ENCODE assay signal across 1 cellular context in the genomic region with DNA sequence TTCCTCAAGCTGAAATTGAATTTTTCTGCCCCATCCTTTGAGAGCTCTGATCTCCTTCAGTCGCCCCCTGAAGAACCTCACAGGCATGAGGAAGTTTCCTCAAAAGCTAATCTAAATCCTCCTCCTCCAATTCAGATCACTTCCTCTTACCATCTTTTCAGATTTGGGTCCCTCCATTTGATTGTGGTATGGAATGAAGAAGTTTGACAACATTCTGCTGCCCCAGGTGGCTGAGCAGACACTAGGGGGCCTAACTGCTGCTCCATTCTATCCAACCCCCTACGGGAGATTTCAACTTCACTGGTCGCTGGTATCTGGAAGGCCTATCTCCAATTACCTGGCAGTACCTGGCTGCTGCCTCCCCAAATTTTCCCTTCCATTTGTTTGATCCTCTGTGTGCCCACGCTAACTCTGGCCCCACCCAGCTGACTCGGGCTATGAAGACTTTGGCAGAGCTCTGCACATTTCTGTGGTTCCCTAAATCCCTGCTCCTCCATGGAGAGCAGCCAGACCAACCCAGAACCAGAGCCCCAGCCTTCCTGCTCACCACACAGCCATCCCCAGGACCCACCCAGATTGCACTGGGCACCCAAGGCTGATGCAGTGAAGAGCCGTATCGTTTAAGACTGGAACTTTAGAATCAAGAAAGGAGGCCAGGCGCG.
TF ChIP-seq lines count a peak whose summit lies in the region.

No MANE protein-coding gene starts in this region.

TF ChIP-seq in HepG2, 621 proteins besides CTCF, POLR2A, EP300 and RAD21:
- TF ChIP-seq AGO1 (IDR thresholded peaks at IDR 0.05; ENCODE audit: low read depth, low read length, poor library complexity, severe bottlenecking) (no peak), RFX1 (IDR thresholded peaks at IDR 0.05) (no peak), ZNF788 (CRISPR knock-in tag; IDR thresholded peaks at IDR 0.05; ENCODE audit: borderline replicate concordance) (no peak), CHD2 (IDR thresholded peaks at IDR 0.05; ENCODE audit: low read depth, low read length) (no peak), NBN (conservative IDR thresholded peaks at IDR 0.05) (no peak), NCOR1 (IDR thresholded peaks at IDR 0.05; ENCODE audit: borderline replicate concordance, low read length) (no peak), PAF1 (CRISPR knock-in tag; IDR thresholded peaks at IDR 0.05) (no peak)
- TF ChIP-seq, protein P1, sequence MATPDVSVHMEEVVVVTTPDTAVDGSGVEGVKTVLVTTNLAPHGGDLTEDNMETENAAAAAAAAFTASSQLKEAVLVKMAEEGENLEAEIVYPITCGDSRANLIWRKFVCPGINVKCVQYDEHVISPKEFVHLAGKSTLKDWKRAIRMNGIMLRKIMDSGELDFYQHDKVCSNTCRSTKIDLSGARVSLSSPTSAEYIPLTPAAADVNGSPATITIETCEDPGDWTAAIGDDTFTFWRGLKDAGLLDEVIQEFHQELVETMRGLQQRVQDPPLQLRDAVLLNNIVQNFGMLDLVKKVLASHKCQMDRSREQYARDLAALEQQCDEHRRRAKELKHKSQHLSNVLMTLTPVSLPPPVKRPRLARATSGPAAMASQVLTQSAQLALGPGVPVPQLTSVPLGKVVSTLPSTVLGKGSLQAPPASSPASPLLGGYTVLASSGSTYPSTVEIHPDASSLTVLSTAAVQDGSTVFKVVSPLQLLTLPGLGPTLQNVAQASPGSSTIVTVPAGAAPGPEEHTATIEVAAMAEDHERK (CRISPR knock-in tag; IDR thresholded peaks at IDR 0.05; ENCODE audit: low read depth) = no peak
- TF ChIP-seq, protein P2, sequence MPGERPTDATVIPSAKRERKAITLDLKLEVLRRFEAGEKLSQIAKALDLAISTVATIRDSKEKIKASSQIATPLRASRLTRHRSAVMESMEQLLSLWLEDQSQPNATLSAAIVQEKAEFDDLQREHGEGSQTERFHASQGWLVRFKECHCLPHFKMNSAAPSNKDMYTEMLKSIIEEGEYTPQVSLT (CRISPR knock-in tag; IDR thresholded peaks at IDR 0.05; ENCODE audit: borderline replicate concordance, low read depth) = no peak
- TF ChIP-seq, protein P3, sequence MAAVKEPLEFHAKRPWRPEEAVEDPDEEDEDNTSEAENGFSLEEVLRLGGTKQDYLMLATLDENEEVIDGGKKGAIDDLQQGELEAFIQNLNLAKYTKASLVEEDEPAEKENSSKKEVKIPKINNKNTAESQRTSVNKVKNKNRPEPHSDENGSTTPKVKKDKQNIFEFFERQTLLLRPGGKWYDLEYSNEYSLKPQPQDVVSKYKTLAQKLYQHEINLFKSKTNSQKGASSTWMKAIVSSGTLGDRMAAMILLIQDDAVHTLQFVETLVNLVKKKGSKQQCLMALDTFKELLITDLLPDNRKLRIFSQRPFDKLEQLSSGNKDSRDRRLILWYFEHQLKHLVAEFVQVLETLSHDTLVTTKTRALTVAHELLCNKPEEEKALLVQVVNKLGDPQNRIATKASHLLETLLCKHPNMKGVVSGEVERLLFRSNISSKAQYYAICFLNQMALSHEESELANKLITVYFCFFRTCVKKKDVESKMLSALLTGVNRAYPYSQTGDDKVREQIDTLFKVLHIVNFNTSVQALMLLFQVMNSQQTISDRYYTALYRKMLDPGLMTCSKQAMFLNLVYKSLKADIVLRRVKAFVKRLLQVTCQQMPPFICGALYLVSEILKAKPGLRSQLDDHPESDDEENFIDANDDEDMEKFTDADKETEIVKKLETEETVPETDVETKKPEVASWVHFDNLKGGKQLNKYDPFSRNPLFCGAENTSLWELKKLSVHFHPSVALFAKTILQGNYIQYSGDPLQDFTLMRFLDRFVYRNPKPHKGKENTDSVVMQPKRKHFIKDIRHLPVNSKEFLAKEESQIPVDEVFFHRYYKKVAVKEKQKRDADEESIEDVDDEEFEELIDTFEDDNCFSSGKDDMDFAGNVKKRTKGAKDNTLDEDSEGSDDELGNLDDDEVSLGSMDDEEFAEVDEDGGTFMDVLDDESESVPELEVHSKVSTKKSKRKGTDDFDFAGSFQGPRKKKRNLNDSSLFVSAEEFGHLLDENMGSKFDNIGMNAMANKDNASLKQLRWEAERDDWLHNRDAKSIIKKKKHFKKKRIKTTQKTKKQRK (IDR thresholded peaks at IDR 0.05; ENCODE audit: low read length) = no peak
